ENCODE assay signal across 15 cellular contexts in the genomic region with DNA sequence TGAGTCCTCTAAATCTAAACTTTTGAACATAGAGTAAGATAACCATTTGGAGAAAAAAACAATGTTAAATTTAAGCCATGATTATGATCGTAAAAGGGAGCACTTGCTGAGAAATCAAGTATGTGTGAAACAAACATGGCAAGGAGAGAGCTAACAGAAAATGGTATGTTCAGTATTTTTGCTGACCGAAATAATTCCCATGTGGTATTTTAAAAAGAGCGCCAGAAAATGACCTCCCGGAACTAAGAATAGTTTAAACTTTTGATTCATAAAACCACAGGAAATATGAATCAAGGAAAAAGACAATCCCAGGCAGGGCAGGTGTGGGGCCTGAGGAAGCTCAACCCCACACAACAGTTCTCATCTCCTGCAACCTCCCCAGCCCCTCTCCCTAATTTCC.
A peak's percentile ranks its signal among the peaks of the same experiment; 100 is the strongest.
DNase-seq lines count a peak whose midpoint lies in the region; ATAC-seq and TF ChIP-seq lines count a peak whose summit lies in the region.
"Had no signal": no experiment of that assay in that cellular context is flagged by ENCODE, and none has a peak within 500 bp of the region (broad histone marks: within the 10 kb centered on the region; RNA-seq: fewer than 3 reads in every experiment).

No MANE protein-coding gene starts in this region.

- peaks cover 6% of the 10 kb centered on the region for H3K36me3 Mint-ChIP-seq in activated CD4-positive, alpha-beta memory T cell treated with anti-CD3 and anti-CD28 coated beads for 36 hours
- H3K36me3 Mint-ChIP-seq in activated CD4-positive, alpha-beta memory T cell treated with anti-CD3 and anti-CD28 coated beads, Interleukin-2, amount 10 ng/mL, durations not matched to agents 7 days and 5 days (ENCODE audit: low read depth), result peaks cover 22% of the 10 kb centered on the region
- no peaks in the 10 kb centered on the region for H3K36me3 Mint-ChIP-seq in activated B cell treated with CpG ODN at 0.5 μM for 24 hours (ENCODE audit: low read depth)
- H3K36me3 Mint-ChIP-seq in stimulated activated naive B cell treated with anti-CD40 and anti-IgM and Interleukin-4, amounts not matched to agents 10 μg/mL and 1 μg/mL and 100 μg/mL, for 72 hours, result peaks cover 17 to 50% of the 10 kb centered on the region in 2 donors

- TF ChIP-seq CTCF in activated B cell treated with CpG ODN at 0.5 μM for 24 hours (IDR thresholded peaks at IDR 0.05), result no peak

- CTCF ChIA-PET in activated CD4-positive, alpha-beta memory T cell treated with anti-CD3 and anti-CD28 coated beads for 36 hours (lab: Charles Lee), result interaction anchor here (0.5 to 0.9 kb wide), 2 partner anchors 21 to 49 kb away, joined by 3 read pairs; no protein-coding TSS in a partner anchor
- CTCF ChIA-PET in activated CD4-positive, alpha-beta memory T cell treated with anti-CD3 and anti-CD28 coated beads, Interleukin-2, amount 10 ng/mL, durations not matched to agents 7 days and 5 days (lab: Charles Lee), result interaction anchor here (0.8 kb wide), 1 partner anchor 34 kb away, joined by 3 read pairs; no protein-coding TSS in a partner anchor
- CTCF ChIA-PET in activated B cell treated with CpG ODN at 0.5 μM for 24 hours (lab: Charles Lee), result interaction anchor here (1.1 to 1.2 kb wide), 2 partner anchors 10 to 34 kb away, joined by 3 to 4 read pairs; no protein-coding TSS in a partner anchor

- peak overlapping the region; percentile 30 for H3K27ac Mint-ChIP-seq in activated CD4-positive, alpha-beta memory T cell treated with anti-CD3 and anti-CD28 coated beads for 36 hours
- no peak overlapping the region for H3K27ac Mint-ChIP-seq in activated CD4-positive, alpha-beta memory T cell treated with anti-CD3 and anti-CD28 coated beads, Interleukin-2, amount 10 ng/mL, durations not matched to agents 7 days and 5 days
- peak overlapping the region; percentile 47 for H3K27ac Mint-ChIP-seq in activated B cell treated with CpG ODN at 0.5 μM for 24 hours
- H3K27ac Mint-ChIP-seq in stimulated activated naive B cell treated with anti-CD40 and anti-IgM and Interleukin-4, amounts not matched to agents 10 μg/mL and 1 μg/mL and 100 μg/mL, for 72 hours, result peak overlapping the region; percentile 79

- DNase-seq in activated CD4-positive, alpha-beta memory T cell treated with anti-CD3 and anti-CD28 coated beads for 36 hours, result no peak
- no peak for DNase-seq in activated CD4-positive, alpha-beta memory T cell treated with anti-CD3 and anti-CD28 coated beads, Interleukin-2, amount 10 ng/mL, durations not matched to agents 7 days and 5 days
- no peak for DNase-seq in activated B cell treated with CpG ODN at 0.5 μM for 24 hours
- peak; percentile 59 for DNase-seq in fibroblast of gingiva (ENCODE audit: low read depth)
- DNase-seq in stimulated activated naive B cell treated with anti-CD40 and anti-IgM and Interleukin-4, amounts not matched to agents 10 μg/mL and 1 μg/mL and 100 μg/mL, for 72 hours, result no peak
- DNase-seq in NCI-H526 (lab: John Stamatoyannopoulos, UW), result no peak
- no peak for DNase-seq in OCI-M2 (lab: John Stamatoyannopoulos, UW; ENCODE audit: unreplicated experiment)
- no peak for DNase-seq in midbrain (lab: John Stamatoyannopoulos, UW)
- DNase-seq: activated CD4-positive, CD25-positive, alpha-beta regulatory T cell; Caco-2; glutamatergic neuron; islet precursor cell; mesenchymal stem cell; NCI-H1092 had no signal

- no peaks in the 10 kb centered on the region for H3K27me3 Mint-ChIP-seq in activated CD4-positive, alpha-beta memory T cell treated with anti-CD3 and anti-CD28 coated beads for 36 hours
- no peaks in the 10 kb centered on the region for H3K27me3 Mint-ChIP-seq in activated CD4-positive, alpha-beta memory T cell treated with anti-CD3 and anti-CD28 coated beads, Interleukin-2, amount 10 ng/mL, durations not matched to agents 7 days and 5 days
- H3K27me3 Mint-ChIP-seq in activated B cell treated with CpG ODN at 0.5 μM for 24 hours, result no peaks in the 10 kb centered on the region
- H3K27me3 Mint-ChIP-seq in stimulated activated naive B cell treated with anti-CD40 and anti-IgM and Interleukin-4, amounts not matched to agents 10 μg/mL and 1 μg/mL and 100 μg/mL, for 72 hours, result no peaks in the 10 kb centered on the region

- POLR2A ChIA-PET in activated CD4-positive, alpha-beta memory T cell treated with anti-CD3 and anti-CD28 coated beads for 36 hours (lab: Charles Lee), result no interaction called here
- POLR2A ChIA-PET in activated CD4-positive, alpha-beta memory T cell treated with anti-CD3 and anti-CD28 coated beads, Interleukin-2, amount 10 ng/mL, durations not matched to agents 7 days and 5 days (lab: Charles Lee), result interaction anchor here (0.7 to 1.1 kb wide), 3 partner anchors 21 to 29 kb away, joined by 3 read pairs; no protein-coding TSS in a partner anchor
- POLR2A ChIA-PET in activated B cell treated with CpG ODN at 0.5 μM for 24 hours (lab: Charles Lee), result interaction anchor here (0.5 to 1.0 kb wide), 2 partner anchors 12 to 72 kb away, joined by 3 to 6 read pairs; no protein-coding TSS in a partner anchor

- intact Hi-C loops in activated CD4-positive, alpha-beta memory T cell treated with anti-CD3 and anti-CD28 coated beads for 36 hours (cut with micrococcal nuclease), result loop anchor here (2.0 kb wide), 1 partner anchor 35 kb away; no protein-coding TSS in a partner anchor
- intact Hi-C loops in activated B cell treated with CpG ODN at 0.5 μM for 24 hours (cut with micrococcal nuclease), result loop anchor here (2.0 kb wide), 1 partner anchor 19 kb away; no protein-coding TSS in a partner anchor

- H3K4me1 Mint-ChIP-seq in activated CD4-positive, alpha-beta memory T cell treated with anti-CD3 and anti-CD28 coated beads for 36 hours (ENCODE audit: low read depth), result peaks cover 56% of the 10 kb centered on the region
- peaks cover 45% of the 10 kb centered on the region for H3K4me1 Mint-ChIP-seq in activated CD4-positive, alpha-beta memory T cell treated with anti-CD3 and anti-CD28 coated beads, Interleukin-2, amount 10 ng/mL, durations not matched to agents 7 days and 5 days
- H3K4me1 Mint-ChIP-seq in activated B cell treated with CpG ODN at 0.5 μM for 24 hours, result peaks cover 47% of the 10 kb centered on the region
- peaks cover 28 to 57% of the 10 kb centered on the region in 2 donors for H3K4me1 Mint-ChIP-seq in stimulated activated naive B cell treated with anti-CD40 and anti-IgM and Interleukin-4, amounts not matched to agents 10 μg/mL and 1 μg/mL and 100 μg/mL, for 72 hours

- no peaks in the 10 kb centered on the region for H3K9me3 Mint-ChIP-seq in activated CD4-positive, alpha-beta memory T cell treated with anti-CD3 and anti-CD28 coated beads for 36 hours
- H3K9me3 Mint-ChIP-seq in activated CD4-positive, alpha-beta memory T cell treated with anti-CD3 and anti-CD28 coated beads, Interleukin-2, amount 10 ng/mL, durations not matched to agents 7 days and 5 days, result no peaks in the 10 kb centered on the region
- H3K9me3 Mint-ChIP-seq in activated B cell treated with CpG ODN at 0.5 μM for 24 hours, result no peaks in the 10 kb centered on the region
- no peaks in the 10 kb centered on the region for H3K9me3 Mint-ChIP-seq in stimulated activated naive B cell treated with anti-CD40 and anti-IgM and Interleukin-4, amounts not matched to agents 10 μg/mL and 1 μg/mL and 100 μg/mL, for 72 hours

- no peak overlapping the region for H3K4me3 Mint-ChIP-seq in activated CD4-positive, alpha-beta memory T cell treated with anti-CD3 and anti-CD28 coated beads for 36 hours
- no peak overlapping the region for H3K4me3 Mint-ChIP-seq in activated CD4-positive, alpha-beta memory T cell treated with anti-CD3 and anti-CD28 coated beads, Interleukin-2, amount 10 ng/mL, durations not matched to agents 7 days and 5 days
- no peak overlapping the region for H3K4me3 Mint-ChIP-seq in activated B cell treated with CpG ODN at 0.5 μM for 24 hours
- H3K4me3 Mint-ChIP-seq in stimulated activated naive B cell treated with anti-CD40 and anti-IgM and Interleukin-4, amounts not matched to agents 10 μg/mL and 1 μg/mL and 100 μg/mL, for 72 hours, result peak overlapping the region in 1 of 2 donors; percentile 14

- no peak for ATAC-seq in activated B cell treated with CpG ODN at 0.5 μM for 24 hours (ENCODE audit: low read depth)
- ATAC-seq in stimulated activated naive B cell treated with anti-CD40 and anti-IgM and Interleukin-4, amounts not matched to agents 10 μg/mL and 1 μg/mL and 100 μg/mL, for 72 hours (replicated peaks), result no peak
- ATAC-seq: A549 had no signal
